Comparison of ENCODE assay signal across 9 cellular contexts in genomic region chr1:183093821-183094287, GRCh38.
DNase-seq lines count a peak whose midpoint lies in the region; ATAC-seq and TF ChIP-seq lines count a peak whose summit lies in the region.
"Had no signal": no experiment of that assay in that cellular context is flagged by ENCODE, and none has a peak within 500 bp of the region (broad histone marks: within the 10 kb centered on the region; RNA-seq: fewer than 3 reads in every experiment).

No MANE protein-coding gene starts in this region.

- peak overlapping the region; percentile 68 for H3K4me3 Mint-ChIP-seq in HFFc6
- H3K4me3 Mint-ChIP-seq in stimulated activated naive B cell treated with anti-CD40 and anti-IgM and Interleukin-4, amounts not matched to agents 10 μg/mL and 1 μg/mL and 100 μg/mL, for 72 hours = no peak overlapping the region
- H3K4me3 Mint-ChIP-seq: activated naive CD4-positive, alpha-beta T cell treated with anti-CD3 and anti-CD28 coated beads for 36 hours had no signal

- no peaks in the 10 kb centered on the region for H3K79me2 ChIP-seq in MM.1S (ENCODE audit: low read length)

- H3K36me3 ChIP-seq in upper lobe of right lung (no peaks in the 10 kb centered on the region), MM.1S (replicated peaks; ENCODE audit: insufficient read depth, low read length) (no peaks in the 10 kb centered on the region)

- H3K4me2 ChIP-seq in MM.1S (ENCODE audit: low read depth, low read length) = no peak overlapping the region

- H3K4me1 ChIP-seq in upper lobe of right lung (peaks cover 37% of the 10 kb centered on the region), MM.1S (ENCODE audit: low read length) (no peaks in the 10 kb centered on the region)

- no peak overlapping the region for H3K9ac ChIP-seq in MM.1S (ENCODE audit: low read length)

- H3K27ac Mint-ChIP-seq in HFFc6 = peak overlapping the region; percentile 81
- H3K27ac Mint-ChIP-seq in stimulated activated naive B cell treated with anti-CD40 and anti-IgM and Interleukin-4, amounts not matched to agents 10 μg/mL and 1 μg/mL and 100 μg/mL, for 72 hours = no peak overlapping the region
- H3K27ac Mint-ChIP-seq: activated naive CD4-positive, alpha-beta T cell treated with anti-CD3 and anti-CD28 coated beads for 36 hours had no signal

- H4K20me1 ChIP-seq in MM.1S (ENCODE audit: insufficient read depth, low read length) = no peaks in the 10 kb centered on the region

- ATAC-seq in upper lobe of right lung = peak; percentile 78
- ATAC-seq in stimulated activated naive B cell treated with anti-CD40 and anti-IgM and Interleukin-4, amounts not matched to agents 10 μg/mL and 1 μg/mL and 100 μg/mL, for 72 hours (replicated peaks) = no peak

- no peaks in the 10 kb centered on the region for H3F3A ChIP-seq in MM.1S (ENCODE audit: insufficient read depth, low read length)

- H3K36me3 Mint-ChIP-seq in HFFc6 (ENCODE audit: low read depth) = peaks cover 24% of the 10 kb centered on the region
- peaks cover 3 to 12% of the 10 kb centered on the region in 2 donors for H3K36me3 Mint-ChIP-seq in stimulated activated naive B cell treated with anti-CD40 and anti-IgM and Interleukin-4, amounts not matched to agents 10 μg/mL and 1 μg/mL and 100 μg/mL, for 72 hours

- H3K27me3 ChIP-seq in upper lobe of right lung = no peaks in the 10 kb centered on the region
- no peaks in the 10 kb centered on the region for H3K27me3 ChIP-seq in MM.1S (replicated peaks; ENCODE audit: insufficient read depth, low read length)

- H3K4me1 Mint-ChIP-seq in HFFc6 (ENCODE audit: low read depth) = peaks cover 60% of the 10 kb centered on the region
- peaks cover 14 to 16% of the 10 kb centered on the region in 2 donors for H3K4me1 Mint-ChIP-seq in stimulated activated naive B cell treated with anti-CD40 and anti-IgM and Interleukin-4, amounts not matched to agents 10 μg/mL and 1 μg/mL and 100 μg/mL, for 72 hours

- no peaks in the 10 kb centered on the region for H3K9me3 ChIP-seq in upper lobe of right lung
- H3K9me3 ChIP-seq in MM.1S (replicated peaks; ENCODE audit: insufficient read depth, low read length) = no peaks in the 10 kb centered on the region

- H2AFZ ChIP-seq in MM.1S (ENCODE audit: low read length) = no peak overlapping the region

- H3K9me2 ChIP-seq in MM.1S (replicated peaks; ENCODE audit: insufficient read depth, low read length) = no peaks in the 10 kb centered on the region

- H3K9me3 Mint-ChIP-seq in HFFc6 = no peaks in the 10 kb centered on the region
- H3K9me3 Mint-ChIP-seq in stimulated activated naive B cell treated with anti-CD40 and anti-IgM and Interleukin-4, amounts not matched to agents 10 μg/mL and 1 μg/mL and 100 μg/mL, for 72 hours = no peaks in the 10 kb centered on the region
- H3K9me3 Mint-ChIP-seq: activated naive CD4-positive, alpha-beta T cell treated with anti-CD3 and anti-CD28 coated beads for 36 hours had no signal

- DNase-seq in HFFc6 = peak; percentile 87
- DNase-seq in amniotic epithelial cell (ENCODE audit: low read depth) = peak; percentile 94
- DNase-seq in iPS DF 19.7 (ENCODE audit: low read depth, low spot score) = peak; percentile 38
- no peak for DNase-seq in upper lobe of right lung
- no peak for DNase-seq in MM.1S
- DNase-seq in NCI-H146 (lab: John Stamatoyannopoulos, UW) = no peak
- DNase-seq in stimulated activated naive B cell treated with anti-CD40 and anti-IgM and Interleukin-4, amounts not matched to agents 10 μg/mL and 1 μg/mL and 100 μg/mL, for 72 hours = no peak
- DNase-seq: activated naive CD4-positive, alpha-beta T cell treated with anti-CD3 and anti-CD28 coated beads for 36 hours; NCI-H2081 treated with DMSO at 0.1 percent for 48 hours had no signal

- TF ChIP-seq CTCF in HFFc6 (IDR thresholded peaks at IDR 0.05) = no peak
- TF ChIP-seq CTCF in upper lobe of right lung (IDR thresholded peaks at IDR 0.05) = no peak
- TF ChIP-seq CTCF in MM.1S (IDR thresholded peaks at IDR 0.05; ENCODE audit: low read length) = no peak

- no peaks in the 10 kb centered on the region for H3K27me3 Mint-ChIP-seq in HFFc6 (ENCODE audit: insufficient read depth)
- no peaks in the 10 kb centered on the region for H3K27me3 Mint-ChIP-seq in stimulated activated naive B cell treated with anti-CD40 and anti-IgM and Interleukin-4, amounts not matched to agents 10 μg/mL and 1 μg/mL and 100 μg/mL, for 72 hours

- intact Hi-C loops in upper lobe of right lung (cut with DNase I) = no loop called here

- H3K4me3 ChIP-seq in upper lobe of right lung (no peak overlapping the region), MM.1S (ENCODE audit: low read length) (no peak overlapping the region)

- no peak overlapping the region for H3K27ac ChIP-seq in upper lobe of right lung
- no peak overlapping the region for H3K27ac ChIP-seq in MM.1S (ENCODE audit: low read length)

Comparison
In these comparisons a context has a peak if more than half of its experiments do, and no peak if none do; other contexts are left out.
1. DNase-seq: peak in HFFc6 (single experiment), amniotic epithelial cell (single experiment) and iPS DF 19.7 (single experiment); none in upper lobe of right lung (single experiment), MM.1S (single experiment), NCI-H146 (single experiment) and stimulated activated naive B cell treated with anti-CD40 and anti-IgM and Interleukin-4, amounts not matched to agents 10 μg/mL and 1 μg/mL and 100 μg/mL, for 72 hours (single experiment).